Comparison of ENCODE assay signal across 24 cellular contexts in the genomic region with DNA sequence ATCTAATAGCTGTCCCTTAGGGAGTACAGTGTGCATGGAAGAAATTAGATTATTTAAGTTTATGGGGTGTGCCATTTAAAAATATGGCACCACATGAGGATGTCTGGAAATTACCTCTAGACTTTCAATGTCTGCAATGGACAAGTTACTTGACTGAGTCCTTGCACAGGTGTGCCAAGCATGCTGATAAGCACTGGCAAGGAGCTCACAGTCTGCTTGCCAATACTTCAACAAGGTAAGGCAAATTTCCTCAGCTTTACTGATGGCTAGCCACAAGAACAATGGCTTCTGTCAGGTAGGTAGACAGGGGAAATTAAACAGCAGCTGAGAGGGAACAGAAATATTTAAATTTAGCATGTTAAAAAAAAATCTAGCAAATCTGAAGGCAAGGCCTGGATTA.
"Had no signal": no experiment of that assay in that cellular context is flagged by ENCODE, and none has a peak within 500 bp of the region (broad histone marks: within the 10 kb centered on the region; RNA-seq: fewer than 3 reads in every experiment).

No MANE protein-coding gene starts in this region.

- H3K36me3 ChIP-seq: colonic mucosa, right lobe of liver had no signal

- H3K4me3 ChIP-seq: colonic mucosa, esophagus squamous epithelium, hepatocyte, lung, neural progenitor cell, psoas muscle, right lobe of liver, testis, tibial nerve, upper lobe of right lung had no signal

- H3K4me1 ChIP-seq: testis had no signal

- H3K27ac Mint-ChIP-seq: neural progenitor cell; stimulated activated memory B cell treated with anti-CD40 and anti-IgM and Interleukin-4, amounts not matched to agents 10 μg/mL and 1 μg/mL and 100 μg/mL, for 72 hours; stimulated activated naive CD8-positive, alpha-beta T cell treated with anti-CD3 and anti-CD28 coated beads, Interleukin-15, Interleukin-2, amounts not matched to agents 100 ng/mL and 50 ng/mL, for 24 hours had no signal

- H3K9me3 Mint-ChIP-seq: natural killer cell treated with Interleukin-12 subunit alpha and Interleukin-12 subunit beta and Interleukin-15 and Interleukin-18, amount 100 ng/mL, for 72 hours; neural progenitor cell; stimulated activated memory B cell treated with anti-CD40 and anti-IgM and Interleukin-4, amounts not matched to agents 10 μg/mL and 1 μg/mL and 100 μg/mL, for 72 hours; stimulated activated naive CD8-positive, alpha-beta T cell treated with anti-CD3 and anti-CD28 coated beads, Interleukin-15, Interleukin-2, amounts not matched to agents 100 ng/mL and 50 ng/mL, for 24 hours had no signal

- H3K9me3 ChIP-seq: colonic mucosa, esophagus squamous epithelium, psoas muscle, right lobe of liver, testis, tibial nerve, upper lobe of right lung had no signal

- H3K27me3 Mint-ChIP-seq: natural killer cell treated with Interleukin-12 subunit alpha and Interleukin-12 subunit beta and Interleukin-15 and Interleukin-18, amount 100 ng/mL, for 72 hours; stimulated activated memory B cell treated with anti-CD40 and anti-IgM and Interleukin-4, amounts not matched to agents 10 μg/mL and 1 μg/mL and 100 μg/mL, for 72 hours; stimulated activated naive CD8-positive, alpha-beta T cell treated with anti-CD3 and anti-CD28 coated beads, Interleukin-15, Interleukin-2, amounts not matched to agents 100 ng/mL and 50 ng/mL, for 24 hours had no signal

- H3K27me3 ChIP-seq: colonic mucosa, hepatocyte, neural progenitor cell, right lobe of liver, testis, tibial nerve, upper lobe of right lung had no signal

- DNase-seq: colonic mucosa; dermis blood vessel endothelial cell; esophagus squamous epithelium; foreskin fibroblast; left colon; left ventricle myocardium superior; mesenchymal stem cell; midbrain; nucleus accumbens; psoas muscle; retina; right lobe of liver; stimulated activated CD4-positive, alpha-beta T cell treated with anti-CD3 and anti-CD28 coated beads, Interleukin-4, amount 100 ng/mL, for 1 hour; stimulated activated CD8-positive, alpha-beta memory T cell treated with anti-CD3 and anti-CD28 coated beads, Interleukin-4, amount 100 ng/mL, for 48 hours; testis; upper lobe of right lung had no signal

- H3K27ac ChIP-seq: colonic mucosa, esophagus squamous epithelium, hepatocyte, neural progenitor cell, parathyroid adenoma, psoas muscle, right lobe of liver, testis, tibial nerve, upper lobe of right lung had no signal

- ATAC-seq: left colon; left ventricle myocardium superior; natural killer cell treated with Interleukin-12 subunit alpha and Interleukin-12 subunit beta and Interleukin-15 and Interleukin-18, amount 100 ng/mL, for 72 hours; psoas muscle; right lobe of liver; stimulated activated memory B cell treated with anti-CD40 and anti-IgM and Interleukin-4, amounts not matched to agents 10 μg/mL and 1 μg/mL and 100 μg/mL, for 72 hours; upper lobe of right lung had no signal

- H3K4me3 Mint-ChIP-seq: natural killer cell treated with Interleukin-12 subunit alpha and Interleukin-12 subunit beta and Interleukin-15 and Interleukin-18, amount 100 ng/mL, for 72 hours; neural progenitor cell; stimulated activated memory B cell treated with anti-CD40 and anti-IgM and Interleukin-4, amounts not matched to agents 10 μg/mL and 1 μg/mL and 100 μg/mL, for 72 hours; stimulated activated naive CD8-positive, alpha-beta T cell treated with anti-CD3 and anti-CD28 coated beads, Interleukin-15, Interleukin-2, amounts not matched to agents 100 ng/mL and 50 ng/mL, for 24 hours had no signal
